ENCODE assay signal across 25 cellular contexts in the genomic region with DNA sequence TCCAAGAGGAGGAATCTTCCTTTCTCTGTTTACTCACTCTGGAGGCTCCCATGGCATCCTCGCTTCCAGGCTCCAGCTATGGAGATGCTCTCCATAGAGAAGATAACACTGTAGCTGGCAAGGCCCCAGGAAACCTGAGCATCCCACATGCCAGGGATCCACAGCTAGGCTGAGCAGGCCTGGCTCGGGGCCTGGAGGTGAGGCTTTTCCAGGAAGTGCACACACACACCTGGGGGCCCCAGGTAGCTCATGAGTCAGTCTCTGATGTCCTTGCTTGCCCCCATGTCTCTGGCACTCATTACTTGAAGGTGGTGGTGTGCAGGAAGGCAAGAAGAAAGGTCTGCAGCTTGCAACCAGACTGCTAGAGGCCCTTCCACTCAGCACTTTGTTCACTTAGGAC. TPM values are rescaled to one million over a fixed set of nuclear protein-coding genes. Genes with fewer than 3 reads are reported as not detected.
DNase-seq lines count a peak whose midpoint lies in the region; ATAC-seq, FAIRE-seq and TF ChIP-seq lines count a peak whose summit lies in the region.
"Had no signal": no experiment of that assay in that cellular context is flagged by ENCODE, and none has a peak within 500 bp of the region (broad histone marks: within the 10 kb centered on the region; RNA-seq: fewer than 3 reads in every experiment).

No MANE protein-coding gene starts in this region.

- H3K79me2 ChIP-seq in mammary epithelial cell (ENCODE audit: insufficient read depth, low read length), result no peaks in the 10 kb centered on the region
- H3K79me2 ChIP-seq in keratinocyte (ENCODE audit: control insufficient read depth, insufficient read depth, low read length), result no peaks in the 10 kb centered on the region
- no peaks in the 10 kb centered on the region for H3K79me2 ChIP-seq in PC-9 (ENCODE audit: low read depth)

- no TSS peak for BruUV-seq in mammary epithelial cell (replicated peaks; lab: Mats Ljungman, UMichigan)
- BruUV-seq in PC-9 (replicated peaks; lab: Mats Ljungman, UMichigan), result no TSS peak

- no peak overlapping the region for H3K4me3 Mint-ChIP-seq in activated CD4-positive, alpha-beta memory T cell treated with anti-CD3 and anti-CD28 coated beads for 36 hours
- H3K4me3 Mint-ChIP-seq: CD4-positive, alpha-beta T cell had no signal

- H3K9me3 Mint-ChIP-seq in activated CD4-positive, alpha-beta memory T cell treated with anti-CD3 and anti-CD28 coated beads for 36 hours, result no peaks in the 10 kb centered on the region
- H3K9me3 Mint-ChIP-seq: CD4-positive, alpha-beta T cell had no signal

- TF ChIP-seq CTCF in mammary epithelial cell (conservative IDR thresholded peaks at IDR 0.05 in 1 of 2, IDR thresholded peaks at IDR 0.05 in 1 of 2; ENCODE audit: extremely low read depth in 1 of 2, insufficient read depth in 1 of 2, low read depth in 1 of 2, low read length in 2 of 2) (no peak), epithelial cell of esophagus (IDR thresholded peaks at IDR 0.05; ENCODE audit: insufficient read depth, low read depth, low read length, missing control alignments) (no peak), keratinocyte (optimal IDR thresholded peaks at IDR 0.05 in 1 of 3, IDR thresholded peaks at IDR 0.05 in 1 of 3, conservative IDR thresholded peaks at IDR 0.05 in 1 of 3; ENCODE audit: extremely low read depth in 1 of 3, insufficient read depth in 2 of 3, low read length in 3 of 3) (no peak), PC-9 (conservative IDR thresholded peaks at IDR 0.05) (no peak), ovary (IDR thresholded peaks at IDR 0.05) (no peak)

- in situ Hi-C loops in G401 (cut with HindIII; ENCODE audit: low sequenced_read_pairs) (no loop called here), mammary epithelial cell (cut with MboI; ENCODE audit: low sequenced_read_pairs in 2 of 2) (no loop called here)

- peaks cover 8% of the 10 kb centered on the region for H3K27me3 Mint-ChIP-seq in activated CD4-positive, alpha-beta memory T cell treated with anti-CD3 and anti-CD28 coated beads for 36 hours

- H3K36me3 ChIP-seq in mammary epithelial cell (ENCODE audit: insufficient read depth, low read length) (no peaks in the 10 kb centered on the region), keratinocyte (ENCODE audit: control insufficient read depth in 2 of 2, extremely low read depth in 1 of 2, insufficient read depth in 2 of 2, low read length in 2 of 2) (no peaks in the 10 kb centered on the region), PC-9 (ENCODE audit: low read depth) (no peaks in the 10 kb centered on the region), ovary (no peaks in the 10 kb centered on the region)

- no peaks in the 10 kb centered on the region for H3K9me2 ChIP-seq in PC-9 (ENCODE audit: insufficient read depth)

- ATAC-seq in HG02884 (IDR thresholded peaks at IDR 0.05; ENCODE audit: unreplicated experiment), result no peak
- ATAC-seq: GM12878, K562 had no signal

- intact Hi-C loops in mammary epithelial cell (cut with micrococcal nuclease) (no loop called here), PC-9 (cut with micrococcal nuclease; ENCODE audit: unreplicated experiment) (no loop called here), ovary (cut with DNase I) (no loop called here)
- intact Hi-C loops in activated CD4-positive, alpha-beta memory T cell treated with anti-CD3 and anti-CD28 coated beads for 36 hours (cut with micrococcal nuclease), result no loop called here

- peaks cover 58% of the 10 kb centered on the region for H3K4me1 ChIP-seq in mammary epithelial cell (ENCODE audit: insufficient read depth, low read length)
- peaks cover 56% of the 10 kb centered on the region for H3K4me1 ChIP-seq in keratinocyte (ENCODE audit: control insufficient read depth, extremely low read depth, insufficient read depth, low read length)
- H3K4me1 ChIP-seq in PC-9 (replicated peaks; ENCODE audit: insufficient read depth), result no peaks in the 10 kb centered on the region
- H3K4me1 ChIP-seq in ovary (ENCODE audit: insufficient read depth), result no peaks in the 10 kb centered on the region

- no peaks in the 10 kb centered on the region for H3K27me3 ChIP-seq in mammary epithelial cell (ENCODE audit: insufficient read depth, low read length)
- H3K27me3 ChIP-seq in keratinocyte (ENCODE audit: control insufficient read depth, extremely low read depth, insufficient read depth, low read length), result no peaks in the 10 kb centered on the region
- no peaks in the 10 kb centered on the region; the same call in 1 of the 2 replicates for H3K27me3 ChIP-seq in PC-9 (ENCODE audit: insufficient read depth, low read depth)
- no peaks in the 10 kb centered on the region for H3K27me3 ChIP-seq in ovary

- dilution Hi-C loops in mammary epithelial cell (cut with HindIII; ENCODE audit: low sequenced_read_pairs) (no loop called here), keratinocyte (cut with MboI; ENCODE audit: extremely low pct_ligation_motif_present, low sequenced_read_pairs) (no loop called here)

- no peak overlapping the region for H3K27ac Mint-ChIP-seq in activated CD4-positive, alpha-beta memory T cell treated with anti-CD3 and anti-CD28 coated beads for 36 hours
- H3K27ac Mint-ChIP-seq: CD4-positive, alpha-beta T cell had no signal

- DNase-seq in G401 (ENCODE audit: low spot score) (peak; percentile 19), mammary epithelial cell (no peak), epithelial cell of esophagus (ENCODE audit: low read depth) (peak; percentile 63), keratinocyte (ENCODE audit: low read depth, low spot score) (peak; percentile 53), PC-9 (no peak), ovary (no peak)
- DNase-seq in activated CD4-positive, alpha-beta memory T cell treated with anti-CD3 and anti-CD28 coated beads for 36 hours, result no peak
- DNase-seq: ACHN; AML-193; Caco-2; CD4-positive, alpha-beta T cell; DMS153; DMS79 treated with DMSO at 0.1 percent for 48 hours; GM23248; HCEC 1CT; IMR-90 had no signal

- H3K9ac ChIP-seq in mammary epithelial cell (ENCODE audit: insufficient read depth, low read length) (no peak overlapping the region), keratinocyte (ENCODE audit: control insufficient read depth, extremely low read depth, insufficient read depth, low read length) (no peak overlapping the region)
- H3K9ac ChIP-seq: GM23248 had no signal

- no peak overlapping the region for H3K27ac ChIP-seq in mammary epithelial cell (ENCODE audit: insufficient read depth, low read depth, low read length)
- no peak overlapping the region for H3K27ac ChIP-seq in keratinocyte (ENCODE audit: control insufficient read depth, insufficient read depth, low read length)
- no peak overlapping the region for H3K27ac ChIP-seq in PC-9
- no peak overlapping the region for H3K27ac ChIP-seq in ovary
- H3K27ac ChIP-seq: C4-2B, GM23248 had no signal

- no peak overlapping the region for H2AFZ ChIP-seq in mammary epithelial cell (ENCODE audit: low read depth, low read length)
- H2AFZ ChIP-seq in keratinocyte (ENCODE audit: control insufficient read depth, low read length), result no peak overlapping the region
- H2AFZ ChIP-seq in PC-9, result no peak overlapping the region
- H2AFZ ChIP-seq: GM23248 had no signal

- CTCF ChIA-PET in mammary epithelial cell (lab: Charles Lee; ENCODE audit: low non-redundant PET), result no interaction called here
- CTCF ChIA-PET in PC-9 (lab: Charles Lee), result no interaction called here
- CTCF ChIA-PET in activated CD4-positive, alpha-beta memory T cell treated with anti-CD3 and anti-CD28 coated beads for 36 hours (lab: Charles Lee), result interaction anchor here (1.4 kb wide), 1 partner anchor 20 kb away, joined by 3 read pairs; no protein-coding TSS in a partner anchor

- H3K9me3 ChIP-seq in mammary epithelial cell (replicated peaks; ENCODE audit: insufficient read depth, low read length), result no peaks in the 10 kb centered on the region
- no peaks in the 10 kb centered on the region for H3K9me3 ChIP-seq in keratinocyte (ENCODE audit: control insufficient read depth, low read depth, low read length)
- H3K9me3 ChIP-seq in PC-9 (ENCODE audit: insufficient read depth, low read depth), result no peaks in the 10 kb centered on the region
- no peaks in the 10 kb centered on the region for H3K9me3 ChIP-seq in ovary
- H3K9me3 ChIP-seq: Caco-2 had no signal

- peak overlapping the region; percentile 3 for H3K4me2 ChIP-seq in mammary epithelial cell (ENCODE audit: insufficient read depth, low read depth, low read length)
- no peak overlapping the region for H3K4me2 ChIP-seq in keratinocyte (ENCODE audit: control insufficient read depth, extremely low read depth, insufficient read depth, low read depth, low read length)
- H3K4me2 ChIP-seq in PC-9, result no peak overlapping the region

- no peak for TF ChIP-seq EP300 in ovary (IDR thresholded peaks at IDR 0.05)

- no peaks in the 10 kb centered on the region for H3K36me3 Mint-ChIP-seq in activated CD4-positive, alpha-beta memory T cell treated with anti-CD3 and anti-CD28 coated beads for 36 hours

- no peak for TF ChIP-seq POLR2A in ovary (IDR thresholded peaks at IDR 0.05)

- POLR2A ChIA-PET in PC-9 (lab: Charles Lee; ENCODE audit: unreplicated experiment), result no interaction called here
- POLR2A ChIA-PET in activated CD4-positive, alpha-beta memory T cell treated with anti-CD3 and anti-CD28 coated beads for 36 hours (lab: Charles Lee), result no interaction called here

- no peaks in the 10 kb centered on the region for H3F3A ChIP-seq in PC-9 (ENCODE audit: insufficient read depth, low read depth)

- WGBS in mammary epithelial cell (ENCODE audit: low coverage, missing lambda C conversion rate), result 20% methylated on average over 2 of the region's 2 CpGs
- WGBS in ovary, 3 donors, result 70 to 76% (median 72%) methylated on average over 2 of the region's 2 CpGs

- no peak overlapping the region for H3K4me3 ChIP-seq in mammary epithelial cell (replicated peaks in 1 of 3; ENCODE audit: insufficient read depth in 1 of 3, low read depth in 2 of 3, low read length in 3 of 3)
- no peak overlapping the region for H3K4me3 ChIP-seq in epithelial cell of esophagus (ENCODE audit: low read length)
- no peak overlapping the region for H3K4me3 ChIP-seq in keratinocyte (ENCODE audit: control insufficient read depth in 2 of 3, extremely low read depth in 1 of 3, insufficient read depth in 2 of 3, low read depth in 1 of 3, low read length in 3 of 3)
- H3K4me3 ChIP-seq in PC-9, result no peak overlapping the region
- H3K4me3 ChIP-seq in ovary, result no peak overlapping the region
- H3K4me3 ChIP-seq: GM12878, GM23248, K562 had no signal

- H3K9me1 ChIP-seq in keratinocyte (ENCODE audit: control insufficient read depth, extremely low read depth, insufficient read depth, low read length), result peaks cover 2% of the 10 kb centered on the region

- H4K20me1 ChIP-seq in mammary epithelial cell (ENCODE audit: insufficient read depth, low read length) (no peaks in the 10 kb centered on the region), keratinocyte (ENCODE audit: control insufficient read depth, extremely low read depth, insufficient read depth, low read length) (no peaks in the 10 kb centered on the region), PC-9 (ENCODE audit: insufficient read depth) (no peaks in the 10 kb centered on the region)

- H3K4me1 Mint-ChIP-seq in activated CD4-positive, alpha-beta memory T cell treated with anti-CD3 and anti-CD28 coated beads for 36 hours (ENCODE audit: low read depth), result no peaks in the 10 kb centered on the region

- peak; percentile 77 for FAIRE-seq in keratinocyte (lab: Jason Lieb, UNC)
- FAIRE-seq: GM12878, GM19239, HTR-8/SVneo, K562 had no signal

RNA-seq across cellular contexts. Expression of a gene that starts 5.5 kb away (rescaled TPM):
- not detected in 2 replicates for total RNA-seq in G401 (2014; rRNA removed; shearing (Covaris generic))
- total RNA-seq in mammary epithelial cell (not detected), PC-9 (2021) (not detected in 2 replicates), ovary (not detected)
- polyA plus RNA-seq in mammary epithelial cell (not detected), keratinocyte (not detected in 3 replicates), ovary (not detected)
- polyA minus RNA-seq in mammary epithelial cell (not detected), keratinocyte (not detected in 3 replicates)
- polyA plus RNA-seq in keratinocyte (2011; ENCODE audit: low read depth), result not detected
- not detected in 2 replicates for polyA plus RNA-seq in keratinocyte (2011; cell fraction: cytosol; rRNA removed)
- polyA plus RNA-seq in keratinocyte (2011; cell fraction: nucleus; rRNA removed), result not detected in 2 replicates
- 1.0 TPM in 1 of 2 replicates, not detected in the other for polyA plus RNA-seq in keratinocyte (2012; ENCODE audit: low replicate concordance)
- not detected for polyA minus RNA-seq in keratinocyte (2011; cell fraction: cytosol; rRNA and poly(A)+ RNA removed)
- not detected in 2 replicates for polyA minus RNA-seq in keratinocyte (2011; cell fraction: nucleus; rRNA and poly(A)+ RNA removed)
- total RNA-seq in activated CD4-positive, alpha-beta memory T cell treated with anti-CD3 and anti-CD28 coated beads for 36 hours, result not detected
- total RNA-seq: A172; Caco-2; CD4-positive, alpha-beta T cell; GM12878; GM23248; H4; IMR-90; K562 had no signal
- polyA plus RNA-seq: BJ, GM12878, GM23248, IMR-90, K562 had no signal

RNA-seq across cellular contexts. Expression of a gene that starts 9.2 kb away (rescaled TPM):
- not detected in 2 replicates for total RNA-seq in G401 (2014; rRNA removed; shearing (Covaris generic))
- total RNA-seq in mammary epithelial cell, result 1 to 10 TPM in 1 of 2 donors, not detected in 1; 2.5 TPM
- polyA plus RNA-seq in mammary epithelial cell, result 0.99 TPM
- polyA minus RNA-seq in mammary epithelial cell, result not detected
- polyA plus RNA-seq in keratinocyte, result 6.4 to 11.4 TPM (median 9.0 TPM) in 3 replicates
- 218 TPM for polyA plus RNA-seq in keratinocyte (2011; ENCODE audit: low read depth)
- polyA plus RNA-seq in keratinocyte (2011; cell fraction: cytosol; rRNA removed), result 8.1 and 10.9 TPM in 2 replicates
- polyA plus RNA-seq in keratinocyte (2011; cell fraction: nucleus; rRNA removed), result 7.9 and 11.6 TPM in 2 replicates
- polyA plus RNA-seq in keratinocyte (2012; ENCODE audit: low replicate concordance), result 23.0 and 2,288 TPM in 2 replicates
- polyA minus RNA-seq in keratinocyte, result 0.89 to 2.3 TPM (median 1.4 TPM) in 3 replicates
- 16.9 TPM for polyA minus RNA-seq in keratinocyte (2011; cell fraction: cytosol; rRNA and poly(A)+ RNA removed)
- 2.3 and 10.0 TPM in 2 replicates for polyA minus RNA-seq in keratinocyte (2011; cell fraction: nucleus; rRNA and poly(A)+ RNA removed)
- not detected in 2 replicates for total RNA-seq in PC-9 (2021)
- not detected for total RNA-seq in activated CD4-positive, alpha-beta memory T cell treated with anti-CD3 and anti-CD28 coated beads for 36 hours
- not detected for total RNA-seq in ovary
- not detected for polyA plus RNA-seq in ovary
- total RNA-seq: A172; Caco-2; CD4-positive, alpha-beta T cell; GM12878; GM23248; H4; IMR-90; K562 had no signal
- polyA plus RNA-seq: BJ, GM12878, GM23248, IMR-90, K562 had no signal

Comparison
In these comparisons a context has a peak if more than half of its experiments do, and no peak if none do; other contexts are left out.
1. DNase-seq: peak in G401 (single experiment), epithelial cell of esophagus (single experiment) and keratinocyte (single experiment); none in mammary epithelial cell (single experiment), PC-9 (0 of 2), activated CD4-positive, alpha-beta memory T cell treated with anti-CD3 and anti-CD28 coated beads for 36 hours (single experiment) and ovary (0 of 5).